ENCODE assay signal across 8 cellular contexts in genomic region chr1:151613275-151613867, GRCh38. TPM values are rescaled to one million over a fixed set of nuclear protein-coding genes. Genes with fewer than 3 reads are reported as not detected.
DNase-seq lines count a peak whose midpoint lies in the region; ATAC-seq, FAIRE-seq and TF ChIP-seq lines count a peak whose summit lies in the region.

No MANE protein-coding gene starts in this region.

- H3K36me3 Mint-ChIP-seq in activated T-cell treated with anti-CD3 and anti-CD28 coated beads, Interleukin-2, amount 50 U/mL, for 4 hours (ENCODE audit: insufficient read depth) = peaks cover 2% of the 10 kb centered on the region
- peaks cover 4% of the 10 kb centered on the region for H3K36me3 Mint-ChIP-seq in activated naive CD8-positive, alpha-beta T cell treated with anti-CD3 and anti-CD28 coated beads, Interleukin-2, amount 50 U/mL, for 24 hours (ENCODE audit: low read depth)

- no peaks in the 10 kb centered on the region for H3K9me3 ChIP-seq in HepG2 (ENCODE audit: low read length)
- no peaks in the 10 kb centered on the region for H3K9me3 ChIP-seq in tibial nerve

- TF ChIP-seq POLR2A in HepG2 (IDR thresholded peaks at IDR 0.05; ENCODE audit: insufficient read depth in 1 of 2, low read depth in 2 of 2, low read length in 2 of 2) (no peak), tibial nerve (IDR thresholded peaks at IDR 0.05) (no peak)

- intact Hi-C loops in HepG2 (cut with micrococcal nuclease; ENCODE audit: unreplicated experiment) = no loop called here

- H4K20me1 ChIP-seq in HepG2 (ENCODE audit: insufficient read depth, low read length) = no peaks in the 10 kb centered on the region

- peak overlapping the region; percentile 90 for H3K4me3 Mint-ChIP-seq in activated T-cell treated with anti-CD3 and anti-CD28 coated beads, Interleukin-2, amount 50 U/mL, for 4 hours
- H3K4me3 Mint-ChIP-seq in activated naive CD8-positive, alpha-beta T cell treated with anti-CD3 and anti-CD28 coated beads, Interleukin-2, amount 50 U/mL, for 24 hours = peak overlapping the region; percentile 91

- in situ Hi-C loops in HepG2 (cut with HindIII; ENCODE audit: extremely low pct_ligation_motif_present, low pct_unique_long_range_greater_than_20kb) = no loop called here

- peak overlapping the region; percentile 86 to 99 (median 91) for H3K4me3 ChIP-seq in HepG2 (replicated peaks in 1 of 3; ENCODE audit: insufficient read depth in 1 of 3, low read depth in 2 of 3, low read length in 3 of 3)
- H3K4me3 ChIP-seq in tibial nerve = peak overlapping the region; percentile 95 to 99 (median 96)

- DNase-seq in activated T-cell treated with anti-CD3 and anti-CD28 coated beads, Interleukin-2, amount 50 U/mL, for 4 hours = no peak
- DNase-seq in activated T-cell treated with anti-CD3 and anti-CD28 coated beads, Interleukin-2, amount 50 U/mL, for 48 hours = no peak
- DNase-seq in activated naive CD8-positive, alpha-beta T cell treated with anti-CD3 and anti-CD28 coated beads, Interleukin-2, amount 50 U/mL, for 24 hours = peak; percentile 3
- no peak for DNase-seq in HepG2 (ENCODE audit: low spot score)
- DNase-seq in tibial nerve (ENCODE audit: low spot score in 2 of 2) = no peak
- DNase-seq in AG08396 (ENCODE audit: low spot score) = no peak

- TF ChIP-seq CTCF in HepG2 (CRISPR knock-in tag; IDR thresholded peaks at IDR 0.05) (no peak), tibial nerve (IDR thresholded peaks at IDR 0.05) (no peak)

- TF ChIP-seq RAD21 in HepG2 (CRISPR knock-in tag; IDR thresholded peaks at IDR 0.05) = no peak

- no peaks in the 10 kb centered on the region for H3K36me3 ChIP-seq in HepG2 (replicated peaks in 1 of 2; ENCODE audit: control insufficient read depth in 1 of 2, insufficient read depth in 2 of 2, low read length in 2 of 2)
- H3K36me3 ChIP-seq in tibial nerve = no peaks in the 10 kb centered on the region

- WGBS in HepG2 (ENCODE audit: low lambda C conversion rate) = 93% methylated on average over 13 of the region's 13 CpGs
- WGBS in tibial nerve, 2 donors = 28 to 32% methylated on average over 13 of the region's 13 CpGs

- H3K27me3 ChIP-seq in HepG2 (ENCODE audit: control insufficient read depth in 1 of 2, insufficient read depth in 2 of 2, low read length in 2 of 2) (no peaks in the 10 kb centered on the region), tibial nerve (no peaks in the 10 kb centered on the region)

- peaks cover 41% of the 10 kb centered on the region for H3K4me1 Mint-ChIP-seq in activated T-cell treated with anti-CD3 and anti-CD28 coated beads, Interleukin-2, amount 50 U/mL, for 4 hours (ENCODE audit: low read depth)
- H3K4me1 Mint-ChIP-seq in activated naive CD8-positive, alpha-beta T cell treated with anti-CD3 and anti-CD28 coated beads, Interleukin-2, amount 50 U/mL, for 24 hours = peaks cover 52% of the 10 kb centered on the region

- TF ChIP-seq EP300 in HepG2 (IDR thresholded peaks at IDR 0.05; ENCODE audit: low read depth in 2 of 2, low read length in 2 of 2) (no peak), HepG2 (CRISPR knock-in tag; IDR thresholded peaks at IDR 0.05; ENCODE audit: borderline replicate concordance) (no peak), tibial nerve (IDR thresholded peaks at IDR 0.05) (no peak)

- peak overlapping the region; percentile 82; the same call in 1 of the 2 replicates for H3K9ac ChIP-seq in HepG2 (ENCODE audit: insufficient read depth, low read depth, low read length)

- H3K4me2 ChIP-seq in HepG2 (ENCODE audit: low read depth, low read length) = peak overlapping the region; percentile 80

- ATAC-seq in activated T-cell treated with anti-CD3 and anti-CD28 coated beads, Interleukin-2, amount 50 U/mL, for 4 hours = no peak
- no peak for ATAC-seq in activated naive CD8-positive, alpha-beta T cell treated with anti-CD3 and anti-CD28 coated beads, Interleukin-2, amount 50 U/mL, for 24 hours
- ATAC-seq in HepG2 (no peak), GM21619 (IDR thresholded peaks at IDR 0.05; ENCODE audit: unreplicated experiment) (no peak), HG02759 (IDR thresholded peaks at IDR 0.05; ENCODE audit: unreplicated experiment) (no peak)

- peak overlapping the region; percentile 91 for H3K27ac Mint-ChIP-seq in activated naive CD8-positive, alpha-beta T cell treated with anti-CD3 and anti-CD28 coated beads, Interleukin-2, amount 50 U/mL, for 24 hours

- BruUV-seq in HepG2 (replicated peaks; lab: Mats Ljungman, UMichigan) = no TSS peak

- H3K27ac ChIP-seq in HepG2 (ENCODE audit: extremely low read length, insufficient read depth, low read length) (no peak overlapping the region), tibial nerve (peak overlapping the region; percentile 91 to 98 (median 94))

- CTCF ChIA-PET in HepG2 (lab: Yijun Ruan, JAX; ENCODE audit: low intra/inter-chr PET ratio, low total read pairs) = no interaction called here

- H2AFZ ChIP-seq in HepG2 (ENCODE audit: low read length) = no peak overlapping the region

- peaks cover 25% of the 10 kb centered on the region for H3K79me2 ChIP-seq in HepG2 (ENCODE audit: insufficient read depth, low read length)

- H3K27me3 Mint-ChIP-seq in activated T-cell treated with anti-CD3 and anti-CD28 coated beads, Interleukin-2, amount 50 U/mL, for 4 hours (ENCODE audit: low read depth) = peaks cover 1% of the 10 kb centered on the region
- peaks cover 3% of the 10 kb centered on the region for H3K27me3 Mint-ChIP-seq in activated naive CD8-positive, alpha-beta T cell treated with anti-CD3 and anti-CD28 coated beads, Interleukin-2, amount 50 U/mL, for 24 hours

- FAIRE-seq in HepG2 (lab: Jason Lieb, UNC) = no peak

- H3K4me1 ChIP-seq in HepG2 (ENCODE audit: insufficient read depth, low read length) = peaks cover 61% of the 10 kb centered on the region
- H3K4me1 ChIP-seq in tibial nerve = peaks cover 0 to 59% (median 7%) of the 10 kb centered on the region in 4 donors

- no peaks in the 10 kb centered on the region for H3K9me3 Mint-ChIP-seq in activated T-cell treated with anti-CD3 and anti-CD28 coated beads, Interleukin-2, amount 50 U/mL, for 4 hours
- H3K9me3 Mint-ChIP-seq in activated naive CD8-positive, alpha-beta T cell treated with anti-CD3 and anti-CD28 coated beads, Interleukin-2, amount 50 U/mL, for 24 hours = no peaks in the 10 kb centered on the region

- POLR2A ChIA-PET in HepG2 (lab: Yijun Ruan, JAX) = no interaction called here

TF ChIP-seq in HepG2, 621 proteins besides CTCF, POLR2A, EP300 and RAD21 (continues in another document):
- TF ChIP-seq ZFAT (CRISPR knock-in tag; conservative IDR thresholded peaks at IDR 0.05) (no peak), ZBTB42 (CRISPR knock-in tag; IDR thresholded peaks at IDR 0.05) (no peak), ZNF251 (CRISPR knock-in tag; IDR thresholded peaks at IDR 0.05) (no peak)
- TF ChIP-seq, protein P1, sequence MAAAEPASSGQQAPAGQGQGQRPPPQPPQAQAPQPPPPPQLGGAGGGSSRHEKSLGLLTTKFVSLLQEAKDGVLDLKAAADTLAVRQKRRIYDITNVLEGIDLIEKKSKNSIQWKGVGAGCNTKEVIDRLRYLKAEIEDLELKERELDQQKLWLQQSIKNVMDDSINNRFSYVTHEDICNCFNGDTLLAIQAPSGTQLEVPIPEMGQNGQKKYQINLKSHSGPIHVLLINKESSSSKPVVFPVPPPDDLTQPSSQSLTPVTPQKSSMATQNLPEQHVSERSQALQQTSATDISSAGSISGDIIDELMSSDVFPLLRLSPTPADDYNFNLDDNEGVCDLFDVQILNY (CRISPR knock-in tag; conservative IDR thresholded peaks at IDR 0.05) = no peak
- TF ChIP-seq, protein P2, sequence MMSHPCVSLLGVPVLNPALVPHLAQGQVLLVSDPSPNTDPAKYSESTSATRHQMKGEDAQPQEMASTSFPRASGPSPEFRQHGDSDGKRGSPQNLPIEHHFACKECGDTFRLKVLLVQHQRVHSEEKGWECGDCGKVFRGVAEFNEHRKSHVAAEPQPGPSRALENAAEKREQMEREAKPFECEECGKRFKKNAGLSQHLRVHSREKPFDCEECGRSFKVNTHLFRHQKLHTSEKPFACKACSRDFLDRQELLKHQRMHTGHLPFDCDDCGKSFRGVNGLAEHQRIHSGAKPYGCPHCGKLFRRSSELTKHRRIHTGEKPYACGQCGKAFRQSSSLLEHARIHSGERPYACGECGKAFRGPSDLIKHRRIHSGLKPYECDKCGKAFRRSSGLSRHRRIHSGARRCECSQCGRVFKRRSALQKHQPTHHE (CRISPR knock-in tag; IDR thresholded peaks at IDR 0.05; ENCODE audit: borderline replicate concordance) = no peak

RNA-seq across cellular contexts. Expression of gene SNX27, which starts 1.5 kb away (rescaled TPM):
- total RNA-seq in activated T-cell treated with anti-CD3 and anti-CD28 coated beads, Interleukin-2, amount 50 U/mL, for 4 hours = 10 to 100 TPM; 25.8 to 29.3 (median 26.1) TPM
- total RNA-seq in HepG2 (2016; rRNA removed; fragmentation: Illumina TruSeq; extraction: Trizol) (17.8 and 22.8 TPM in 2 replicates), tibial nerve (10 to 100 TPM; 35.7 to 44.6 (median 41.7) TPM)
- 26.3 and 28.9 TPM in 2 replicates for total RNA-seq in HepG2 (2016; cell fraction: cytosol; rRNA removed; fragmentation: Illumina TruSeq; extraction: Trizol; ENCODE audit: low read depth)
- total RNA-seq in HepG2 (2016; cell fraction: insoluble cytoplasmic fraction; rRNA removed; fragmentation: Illumina TruSeq; extraction: Trizol) = 18.5 and 19.3 TPM in 2 replicates
- 12.7 and 13.8 TPM in 2 replicates for total RNA-seq in HepG2 (2016; cell fraction: membrane; rRNA removed; fragmentation: Illumina TruSeq; extraction: Trizol)
- total RNA-seq in HepG2 (2016; cell fraction: nucleus; rRNA removed; fragmentation: Illumina TruSeq; extraction: Trizol) = 17.2 and 20.1 TPM in 2 replicates
- polyA plus RNA-seq in HepG2 (2011; rRNA removed) = 14.4 and 14.5 TPM in 2 replicates
- 7.9 and 10.9 TPM in 2 replicates for polyA plus RNA-seq in HepG2 (2011; cell fraction: cytosol; rRNA removed)
- polyA plus RNA-seq in HepG2 (2011; cell fraction: nucleus; rRNA removed) = 10.0 and 12.0 TPM in 2 replicates
- 4.5 and 5.2 TPM in 2 replicates for polyA plus RNA-seq in HepG2 (2012)
- polyA plus RNA-seq in HepG2 (2016; cell fraction: cytosol; fragmentation: Illumina TruSeq; extraction: Trizol; ENCODE audit: low read depth) = 0.61 and 0.63 TPM in 2 replicates
- 11.0 and 13.2 TPM in 2 replicates for polyA plus RNA-seq in HepG2 (2016; cell fraction: insoluble cytoplasmic fraction; fragmentation: Illumina TruSeq; extraction: Trizol; ENCODE audit: low read depth)
- polyA plus RNA-seq in HepG2 (2016; cell fraction: membrane; fragmentation: Illumina TruSeq; extraction: Trizol; ENCODE audit: low read depth) = 1.9 and 2.3 TPM in 2 replicates
- polyA plus RNA-seq in HepG2 (2016; cell fraction: nucleus; fragmentation: Illumina TruSeq; extraction: Trizol; ENCODE audit: insufficient read depth, low read depth) = 16.5 and 19.9 TPM in 2 replicates
- polyA minus RNA-seq in HepG2 (2011; rRNA and poly(A)+ RNA removed; ENCODE audit: low replicate concordance) = 22.1 and 26.3 TPM in 2 replicates
- polyA minus RNA-seq in HepG2 (2011; cell fraction: cytosol; rRNA and poly(A)+ RNA removed) = 17.5 and 23.0 TPM in 2 replicates
- polyA minus RNA-seq in HepG2 (2011; cell fraction: nucleus; rRNA and poly(A)+ RNA removed) = 21.8 and 26.6 TPM in 2 replicates
